ENCODE assay signal across 13 cellular contexts in the genomic region with DNA sequence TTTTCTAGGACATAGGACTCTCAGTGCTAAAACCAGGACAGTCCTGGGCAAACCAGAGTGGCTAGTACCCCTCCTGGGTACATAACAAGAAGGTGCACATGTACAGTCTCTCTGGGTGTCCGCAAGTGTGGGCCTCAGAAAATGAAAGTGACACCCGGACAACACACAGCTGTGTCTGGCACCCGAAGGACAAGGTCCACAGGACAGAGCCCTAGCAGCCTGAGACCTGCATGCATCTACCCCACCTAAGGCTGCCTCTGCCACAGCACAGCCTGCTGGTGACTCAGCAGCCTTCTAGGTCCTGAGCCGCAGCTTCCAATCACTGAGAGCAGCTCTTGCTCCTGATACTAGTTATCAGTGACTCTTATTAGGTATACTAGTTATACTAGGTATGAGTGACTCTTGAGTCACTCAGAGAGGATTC.
A peak's percentile ranks its signal among the peaks of the same experiment; 100 is the strongest.
DNase-seq lines count a peak whose midpoint lies in the region; ATAC-seq, FAIRE-seq and TF ChIP-seq lines count a peak whose summit lies in the region.
"Had no signal": no experiment of that assay in that cellular context is flagged by ENCODE, and none has a peak within 500 bp of the region (broad histone marks: within the 10 kb centered on the region; RNA-seq: fewer than 3 reads in every experiment).

No MANE protein-coding gene starts in this region.

- no peaks in the 10 kb centered on the region for H3K36me3 ChIP-seq in H7 (replicated peaks; ENCODE audit: control insufficient read depth, insufficient read depth, low read length)
- H3K36me3 ChIP-seq: heart right ventricle had no signal

- CTCF ChIA-PET in activated naive CD4-positive, alpha-beta T cell treated with anti-CD3 and anti-CD28 coated beads for 36 hours (lab: Charles Lee) = no interaction called here

- H3K4me3 Mint-ChIP-seq in activated naive CD4-positive, alpha-beta T cell treated with anti-CD3 and anti-CD28 coated beads for 36 hours = no peak overlapping the region
- H3K4me3 Mint-ChIP-seq: activated T-helper 1 cell treated with anti-CD3 and anti-CD28 coated beads, Interleukin-12 subunit alpha, Interleukin-12 subunit beta, Interleukin-2, Interleukin-4 antibody, amounts not matched to agents 30 ng/mL and 10 ng/mL and 1 ng/mL, durations not matched to agents 14 hours and 24 hours and 36 hours had no signal

- intact Hi-C loops in activated naive CD4-positive, alpha-beta T cell treated with anti-CD3 and anti-CD28 coated beads for 36 hours (cut with micrococcal nuclease) = no loop called here

- DNase-seq in H7 (peak; percentile 59), SHP77 treated with DMSO at 0.1 percent for 48 hours (lab: John Stamatoyannopoulos, UW) (peak; percentile 54), renal cortical epithelial cell (ENCODE audit: low read depth) (peak; percentile 11), H54 (ENCODE audit: insufficient read length, low spot score) (no peak)
- DNase-seq in activated naive CD4-positive, alpha-beta T cell treated with anti-CD3 and anti-CD28 coated beads for 36 hours = no peak
- DNase-seq: heart right ventricle, NCI-H1417 treated with DMSO at 0.1 percent for 48 hours had no signal

- peak; percentile 48 for ATAC-seq in esophagus mucosa
- ATAC-seq in HG02884 (IDR thresholded peaks at IDR 0.05; ENCODE audit: unreplicated experiment) = no peak
- no peak for ATAC-seq in GM21529 (IDR thresholded peaks at IDR 0.05; ENCODE audit: unreplicated experiment)

- no peak for TF ChIP-seq POLR2A in H54 (IDR thresholded peaks at IDR 0.05; ENCODE audit: low read depth, low read length)

- H3K36me3 Mint-ChIP-seq in activated naive CD4-positive, alpha-beta T cell treated with anti-CD3 and anti-CD28 coated beads for 36 hours (ENCODE audit: low read depth) = no peaks in the 10 kb centered on the region

- no peaks in the 10 kb centered on the region for H3K4me1 Mint-ChIP-seq in activated naive CD4-positive, alpha-beta T cell treated with anti-CD3 and anti-CD28 coated beads for 36 hours (ENCODE audit: low read depth)

- peaks cover 2% of the 10 kb centered on the region for H3K9me3 Mint-ChIP-seq in activated naive CD4-positive, alpha-beta T cell treated with anti-CD3 and anti-CD28 coated beads for 36 hours
- H3K9me3 Mint-ChIP-seq: activated T-helper 1 cell treated with anti-CD3 and anti-CD28 coated beads, Interleukin-12 subunit alpha, Interleukin-12 subunit beta, Interleukin-2, Interleukin-4 antibody, amounts not matched to agents 30 ng/mL and 10 ng/mL and 1 ng/mL, durations not matched to agents 14 hours and 24 hours and 36 hours had no signal

- no peaks in the 10 kb centered on the region for H3K27me3 Mint-ChIP-seq in activated naive CD4-positive, alpha-beta T cell treated with anti-CD3 and anti-CD28 coated beads for 36 hours (ENCODE audit: low read depth)

- H3K27me3 ChIP-seq in H7 (ENCODE audit: control insufficient read depth, insufficient read depth, low read length) = no peaks in the 10 kb centered on the region

- FAIRE-seq in H54 (lab: Jason Lieb, UNC) = no peak

- no peak overlapping the region for H3K4me3 ChIP-seq in H7 (ENCODE audit: insufficient read depth, low read depth, low read length)
- H3K4me3 ChIP-seq: coronary artery, heart right ventricle, skin epidermis had no signal

- H3K27ac Mint-ChIP-seq in activated naive CD4-positive, alpha-beta T cell treated with anti-CD3 and anti-CD28 coated beads for 36 hours = no peak overlapping the region
- H3K27ac Mint-ChIP-seq: activated T-helper 1 cell treated with anti-CD3 and anti-CD28 coated beads, Interleukin-12 subunit alpha, Interleukin-12 subunit beta, Interleukin-2, Interleukin-4 antibody, amounts not matched to agents 30 ng/mL and 10 ng/mL and 1 ng/mL, durations not matched to agents 14 hours and 24 hours and 36 hours had no signal

Comparison
In these comparisons a context has a peak if more than half of its experiments do, and no peak if none do; other contexts are left out.
1. DNase-seq: peak in H7 (single experiment), SHP77 treated with DMSO at 0.1 percent for 48 hours (single experiment) and renal cortical epithelial cell (single experiment); none in H54 (single experiment) and activated naive CD4-positive, alpha-beta T cell treated with anti-CD3 and anti-CD28 coated beads for 36 hours (single experiment).